24 cellular contexts compared by ENCODE assay signal in genomic region chr12:15157200-15157599, GRCh38.
DNase-seq lines count a peak whose midpoint lies in the region; ATAC-seq and TF ChIP-seq lines count a peak whose summit lies in the region.
"Had no signal": no experiment of that assay in that cellular context is flagged by ENCODE, and none has a peak within 500 bp of the region (broad histone marks: within the 10 kb centered on the region; RNA-seq: fewer than 3 reads in every experiment).

No MANE protein-coding gene starts in this region.

- WGBS in esophagus squamous epithelium, 2 donors, result 45 to 57% methylated on average over 1 of the region's 1 CpG
- WGBS in spleen, 5 donors, result 7 to 13% (median 12%) methylated on average over 1 of the region's 1 CpG

- TF ChIP-seq POLR2A in esophagus squamous epithelium (IDR thresholded peaks at IDR 0.05) (no peak), spleen (IDR thresholded peaks at IDR 0.05) (no peak)

- H2AFZ ChIP-seq in GM23338, result peak overlapping the region; percentile 79; the same call in 1 of the 2 replicates

- H3K4me1 Mint-ChIP-seq in GM23338, result no peaks in the 10 kb centered on the region
- H3K4me1 Mint-ChIP-seq in activated CD4-positive, alpha-beta T cell treated with anti-CD3 and anti-CD28 coated beads, Interleukin-2, amount 10 ng/mL, durations not matched to agents 24 days and 14 days, result no peaks in the 10 kb centered on the region
- H3K4me1 Mint-ChIP-seq: activated B cell treated with CpG ODN at 0.5 μM for 24 hours; activated naive CD8-positive, alpha-beta T cell treated with anti-CD3 and anti-CD28 coated beads, Interleukin-2, amount 50 U/mL, for 24 hours; naive thymus-derived CD4-positive, alpha-beta T cell; stimulated activated effector memory CD8-positive, alpha-beta T cell treated with anti-CD3 and anti-CD28 coated beads, Interleukin-12 subunit alpha, Interleukin-12 subunit beta, amount 100 ng/mL, for 72 hours had no signal

- no peaks in the 10 kb centered on the region for H3K79me2 ChIP-seq in GM23338 (replicated peaks; ENCODE audit: insufficient read depth)

- no peaks in the 10 kb centered on the region for H3K27me3 ChIP-seq in GM23338 (ENCODE audit: insufficient read depth)
- H3K27me3 ChIP-seq in esophagus squamous epithelium, result no peaks in the 10 kb centered on the region
- no peaks in the 10 kb centered on the region for H3K27me3 ChIP-seq in mucosa of rectum (ENCODE audit: control insufficient read depth in 2 of 2, insufficient read depth in 2 of 2, low read length in 2 of 2)
- no peaks in the 10 kb centered on the region for H3K27me3 ChIP-seq in spleen (replicated peaks in 1 of 7)
- H3K27me3 ChIP-seq: thyroid gland had no signal

- TF ChIP-seq CTCF in GM23338 (conservative IDR thresholded peaks at IDR 0.05; ENCODE audit: low read depth in 2 of 2) (no peak), esophagus squamous epithelium (IDR thresholded peaks at IDR 0.05) (no peak), spleen (IDR thresholded peaks at IDR 0.05 in 8 of 11, conservative IDR thresholded peaks at IDR 0.05 in 3 of 11) (no peak)

- no peaks in the 10 kb centered on the region for H3K9me3 ChIP-seq in esophagus squamous epithelium
- no peaks in the 10 kb centered on the region for H3K9me3 ChIP-seq in mucosa of rectum (ENCODE audit: control insufficient read depth in 2 of 2, low read length in 2 of 2)
- no peaks in the 10 kb centered on the region for H3K9me3 ChIP-seq in spleen
- H3K9me3 ChIP-seq: thyroid gland had no signal

- no peaks in the 10 kb centered on the region for H3K4me1 ChIP-seq in GM23338 (ENCODE audit: insufficient read depth)
- peaks cover 0 to 48% (median 24%) of the 10 kb centered on the region in 3 donors for H3K4me1 ChIP-seq in esophagus squamous epithelium
- H3K4me1 ChIP-seq in mucosa of rectum (ENCODE audit: control insufficient read depth in 2 of 2, insufficient read depth in 2 of 2, low read length in 2 of 2), result no peaks in the 10 kb centered on the region
- H3K4me1 ChIP-seq in spleen, result peaks cover 0 to 27% (median 10%) of the 10 kb centered on the region in 6 donors
- H3K4me1 ChIP-seq: thyroid gland had no signal

- H3K9me3 Mint-ChIP-seq in GM23338, result no peaks in the 10 kb centered on the region; the same call in 2 of the 3 replicates
- no peaks in the 10 kb centered on the region for H3K9me3 Mint-ChIP-seq in activated CD4-positive, alpha-beta T cell treated with anti-CD3 and anti-CD28 coated beads, Interleukin-2, amount 10 ng/mL, durations not matched to agents 24 days and 14 days
- H3K9me3 Mint-ChIP-seq: activated B cell treated with CpG ODN at 0.5 μM for 24 hours; activated CD8-positive, alpha-beta T cell treated with anti-CD3 and anti-CD28 coated beads for 36 hours; activated naive CD8-positive, alpha-beta T cell treated with anti-CD3 and anti-CD28 coated beads, Interleukin-2, amount 50 U/mL, for 24 hours; stimulated activated effector memory CD8-positive, alpha-beta T cell treated with anti-CD3 and anti-CD28 coated beads, Interleukin-12 subunit alpha, Interleukin-12 subunit beta, amount 100 ng/mL, for 72 hours had no signal

- H3K36me3 Mint-ChIP-seq in GM23338 (ENCODE audit: low read depth), result no peaks in the 10 kb centered on the region
- no peaks in the 10 kb centered on the region for H3K36me3 Mint-ChIP-seq in activated CD4-positive, alpha-beta T cell treated with anti-CD3 and anti-CD28 coated beads, Interleukin-2, amount 10 ng/mL, durations not matched to agents 24 days and 14 days (ENCODE audit: low read depth)
- H3K36me3 Mint-ChIP-seq: naive thymus-derived CD4-positive, alpha-beta T cell; stimulated activated effector memory CD8-positive, alpha-beta T cell treated with anti-CD3 and anti-CD28 coated beads, Interleukin-12 subunit alpha, Interleukin-12 subunit beta, amount 100 ng/mL, for 72 hours had no signal

- H3K27ac ChIP-seq in GM23338 (ENCODE audit: low read depth) (no peak overlapping the region), esophagus squamous epithelium (peak overlapping the region in 3 of 4 donors; percentile 56 to 66 (median 63)), mucosa of rectum (ENCODE audit: low read depth in 2 of 2, low read length in 2 of 2) (peak overlapping the region; percentile 13 to 21), spleen (peak overlapping the region in 7 of 8 donors; percentile 33 to 73 (median 59))

- H3K36me3 ChIP-seq in GM23338 (ENCODE audit: insufficient read depth), result no peaks in the 10 kb centered on the region
- no peaks in the 10 kb centered on the region for H3K36me3 ChIP-seq in esophagus squamous epithelium
- no peaks in the 10 kb centered on the region for H3K36me3 ChIP-seq in mucosa of rectum (ENCODE audit: control insufficient read depth in 2 of 2, insufficient read depth in 2 of 2, low read length in 2 of 2)
- H3K36me3 ChIP-seq in spleen, result no peaks in the 10 kb centered on the region
- H3K36me3 ChIP-seq: thyroid gland had no signal

- no peak overlapping the region for H3K4me3 ChIP-seq in GM23338
- no peak overlapping the region for H3K4me3 ChIP-seq in esophagus squamous epithelium
- H3K4me3 ChIP-seq in mucosa of rectum (ENCODE audit: low read length in 2 of 2), result no peak overlapping the region
- H3K4me3 ChIP-seq in spleen, result no peak overlapping the region
- H3K4me3 ChIP-seq: thyroid gland had no signal

- DNase-seq in GM23338 (ENCODE audit: low spot score) (no peak), esophagus squamous epithelium (lab: John Stamatoyannopoulos, UW) (no peak), spleen (no peak), NCI-H69 (lab: John Stamatoyannopoulos, UW) (no peak), GDM1 (lab: John Stamatoyannopoulos, UW) (no peak), GM19238 (ENCODE audit: insufficient read length, low spot score) (no peak)
- no peak for DNase-seq in activated CD4-positive, alpha-beta T cell treated with anti-CD3 and anti-CD28 coated beads, Interleukin-2, amount 10 ng/mL, durations not matched to agents 24 days and 14 days
- DNase-seq: activated B cell treated with CpG ODN at 0.5 μM for 24 hours; activated CD8-positive, alpha-beta T cell treated with anti-CD3 and anti-CD28 coated beads for 36 hours; activated gamma-delta T cell; activated naive CD8-positive, alpha-beta T cell treated with anti-CD3 and anti-CD28 coated beads, Interleukin-2, amount 50 U/mL, for 24 hours; activated T-cell treated with anti-CD3 and anti-CD28 coated beads for 4 hours; COR-L47; cortex of kidney; DMS79 treated with DMSO at 0.1 percent for 48 hours; head of caudate nucleus; naive thymus-derived CD4-positive, alpha-beta T cell; NCI-H2171 treated with DMSO at 0.1 percent for 48 hours; NCI-H526 treated with DMSO at 0.1 percent for 48 hours; stimulated activated CD4-positive, alpha-beta T cell treated with anti-CD3 and anti-CD28 coated beads, Interleukin-2, amount 100 ng/mL, for 24 hours; T1000; thyroid gland had no signal

- H3F3A ChIP-seq in GM23338 (replicated peaks; ENCODE audit: low read depth), result no peaks in the 10 kb centered on the region

- H3K9me2 ChIP-seq in GM23338 (ENCODE audit: insufficient read depth), result no peaks in the 10 kb centered on the region

- no peak overlapping the region for H3K4me3 Mint-ChIP-seq in GM23338
- no peak overlapping the region for H3K4me3 Mint-ChIP-seq in activated CD4-positive, alpha-beta T cell treated with anti-CD3 and anti-CD28 coated beads, Interleukin-2, amount 10 ng/mL, durations not matched to agents 24 days and 14 days
- H3K4me3 Mint-ChIP-seq: activated B cell treated with CpG ODN at 0.5 μM for 24 hours; activated CD8-positive, alpha-beta T cell treated with anti-CD3 and anti-CD28 coated beads for 36 hours; activated naive CD8-positive, alpha-beta T cell treated with anti-CD3 and anti-CD28 coated beads, Interleukin-2, amount 50 U/mL, for 24 hours; naive thymus-derived CD4-positive, alpha-beta T cell; stimulated activated effector memory CD8-positive, alpha-beta T cell treated with anti-CD3 and anti-CD28 coated beads, Interleukin-12 subunit alpha, Interleukin-12 subunit beta, amount 100 ng/mL, for 72 hours had no signal

- H3K4me2 ChIP-seq in GM23338, result no peak overlapping the region

- H3K9ac ChIP-seq in mucosa of rectum (ENCODE audit: low read depth in 1 of 2, low read length in 2 of 2), result no peak overlapping the region

- H3K27ac Mint-ChIP-seq in GM23338, result no peak overlapping the region
- H3K27ac Mint-ChIP-seq in activated CD4-positive, alpha-beta T cell treated with anti-CD3 and anti-CD28 coated beads, Interleukin-2, amount 10 ng/mL, durations not matched to agents 24 days and 14 days, result no peak overlapping the region
- H3K27ac Mint-ChIP-seq: activated B cell treated with CpG ODN at 0.5 μM for 24 hours; activated CD8-positive, alpha-beta T cell treated with anti-CD3 and anti-CD28 coated beads for 36 hours; activated naive CD8-positive, alpha-beta T cell treated with anti-CD3 and anti-CD28 coated beads, Interleukin-2, amount 50 U/mL, for 24 hours; naive thymus-derived CD4-positive, alpha-beta T cell; stimulated activated effector memory CD8-positive, alpha-beta T cell treated with anti-CD3 and anti-CD28 coated beads, Interleukin-12 subunit alpha, Interleukin-12 subunit beta, amount 100 ng/mL, for 72 hours had no signal

- no peaks in the 10 kb centered on the region; the same call in 1 of the 2 replicates for H4K20me1 ChIP-seq in GM23338 (replicated peaks; ENCODE audit: insufficient read depth)

- no peak for ATAC-seq in GM23338
- ATAC-seq: activated CD8-positive, alpha-beta T cell treated with anti-CD3 and anti-CD28 coated beads for 36 hours; activated naive CD8-positive, alpha-beta T cell treated with anti-CD3 and anti-CD28 coated beads, Interleukin-2, amount 50 U/mL, for 24 hours; naive thymus-derived CD4-positive, alpha-beta T cell; stimulated activated effector memory CD8-positive, alpha-beta T cell treated with anti-CD3 and anti-CD28 coated beads, Interleukin-12 subunit alpha, Interleukin-12 subunit beta, amount 100 ng/mL, for 72 hours had no signal

- peaks cover 2% of the 10 kb centered on the region for H3K27me3 Mint-ChIP-seq in GM23338 (ENCODE audit: insufficient read depth, low read depth, poor library complexity)
- H3K27me3 Mint-ChIP-seq in activated CD4-positive, alpha-beta T cell treated with anti-CD3 and anti-CD28 coated beads, Interleukin-2, amount 10 ng/mL, durations not matched to agents 24 days and 14 days, result peaks cover 4% of the 10 kb centered on the region
- H3K27me3 Mint-ChIP-seq: activated B cell treated with CpG ODN at 0.5 μM for 24 hours; activated naive CD8-positive, alpha-beta T cell treated with anti-CD3 and anti-CD28 coated beads, Interleukin-2, amount 50 U/mL, for 24 hours had no signal

- intact Hi-C loops in esophagus squamous epithelium (cut with DNase I) (no loop called here), spleen (cut with DNase I; ENCODE audit: low total_unique reads) (loop anchor here (10.0 kb wide), 1 partner anchor 68 kb away; the partner anchor contains the start of gene RERG)
- intact Hi-C loops in activated CD4-positive, alpha-beta T cell treated with anti-CD3 and anti-CD28 coated beads, Interleukin-2, amount 10 ng/mL, durations not matched to agents 24 days and 14 days (cut with micrococcal nuclease), result no loop called here
